Comparison of ENCODE assay signal across 18 cellular contexts in genomic region chrX:112814496-112814895, GRCh38. TPM values are rescaled to one million over a fixed set of nuclear protein-coding genes. Genes with fewer than 3 reads are reported as not detected.
A peak's percentile ranks its signal among the peaks of the same experiment; 100 is the strongest.
DNase-seq lines count a peak whose midpoint lies in the region; TF ChIP-seq lines count a peak whose summit lies in the region.
"Had no signal": no experiment of that assay in that cellular context is flagged by ENCODE, and none has a peak within 500 bp of the region (broad histone marks: within the 10 kb centered on the region; RNA-seq: fewer than 3 reads in every experiment).

No MANE protein-coding gene starts in this region.

- peaks cover 50% of the 10 kb centered on the region for H3K36me3 Mint-ChIP-seq in mesothelial cell of epicardium
- H3K36me3 Mint-ChIP-seq in neural progenitor cell = peaks cover 52% of the 10 kb centered on the region

- H3K27ac Mint-ChIP-seq in mesothelial cell of epicardium (peak overlapping the region; percentile 16), neural progenitor cell (no peak overlapping the region)
- H3K27ac Mint-ChIP-seq: B cell; CD4-positive, alpha-beta T cell; CD8-positive, alpha-beta T cell had no signal

- no peak overlapping the region for H2AFZ ChIP-seq in neural progenitor cell (replicated peaks)
- no peak overlapping the region for H2AFZ ChIP-seq in mesenchymal stem cell (ENCODE audit: low read depth, low read length)

- WGBS in mesenchymal stem cell = no CpG with 5 or more reads among the region's 2 CpGs

- TF ChIP-seq CTCF in mesothelial cell of epicardium (IDR thresholded peaks at IDR 0.05; ENCODE audit: unreplicated experiment) (no peak), neural progenitor cell (IDR thresholded peaks at IDR 0.05) (no peak), GM10266 (IDR thresholded peaks at IDR 0.05; ENCODE audit: control insufficient read depth, insufficient read depth, low read depth, missing control alignments) (no peak)

- DNase-seq in SJCRH30 (peak; percentile 78 to 90), mesothelial cell of epicardium (ENCODE audit: low spot score in 2 of 2, unreplicated experiment in 2 of 2) (no peak), neural progenitor cell (ENCODE audit: low spot score) (peak; percentile 6), mesenchymal stem cell (no peak), GM10266 (ENCODE audit: extremely low spot score) (no peak)
- DNase-seq in activated CD8-positive, alpha-beta memory T cell treated with anti-CD3 and anti-CD28 coated beads for 24 hours = no peak
- DNase-seq: AML-193; Caco-2; Calu3; CD4-positive, alpha-beta T cell; CD8-positive, alpha-beta T cell; DMS79 treated with DMSO at 0.1 percent for 48 hours; GF-D8 had no signal

- H3K9ac ChIP-seq in neural progenitor cell = no peak overlapping the region
- H3K9ac ChIP-seq in mesenchymal stem cell (ENCODE audit: low read length) = no peak overlapping the region
- H3K9ac ChIP-seq: BLaER1 treated with 17β-estradiol and CSF1 and Interleukin-3, amounts not matched to agents 10 nM and 100 nM had no signal

- H3K9me3 ChIP-seq in SJCRH30 (replicated peaks) (no peaks in the 10 kb centered on the region; the same call in 1 of the 2 replicates), neural progenitor cell (ENCODE audit: low read depth) (no peaks in the 10 kb centered on the region), mesenchymal stem cell (ENCODE audit: control insufficient read depth, low read length) (no peaks in the 10 kb centered on the region)
- H3K9me3 ChIP-seq: A549; BLaER1 treated with 17β-estradiol and CSF1 and Interleukin-3, amounts not matched to agents 10 nM and 100 nM; Caco-2 had no signal

- H3K9me3 Mint-ChIP-seq in mesothelial cell of epicardium = no peaks in the 10 kb centered on the region
- no peaks in the 10 kb centered on the region for H3K9me3 Mint-ChIP-seq in neural progenitor cell
- H3K9me3 Mint-ChIP-seq: CD4-positive, alpha-beta T cell; CD8-positive, alpha-beta T cell had no signal

- peaks cover 20% of the 10 kb centered on the region for H3K4me1 ChIP-seq in SJCRH30
- H3K4me1 ChIP-seq in neural progenitor cell = peaks cover 26% of the 10 kb centered on the region
- H3K4me1 ChIP-seq in mesenchymal stem cell (ENCODE audit: control insufficient read depth, insufficient read depth, low read depth, low read length) = peaks cover 14% of the 10 kb centered on the region
- H3K4me1 ChIP-seq: A549; BLaER1 treated with 17β-estradiol and CSF1 and Interleukin-3, amounts not matched to agents 10 nM and 100 nM; Caco-2 had no signal

- H2BK120ac ChIP-seq in mesenchymal stem cell (ENCODE audit: low read depth, low read length) = no peak overlapping the region

- no peaks in the 10 kb centered on the region for H3K79me2 ChIP-seq in neural progenitor cell (ENCODE audit: low read depth)

- H3K4ac ChIP-seq in mesenchymal stem cell (ENCODE audit: low read depth in 1 of 2, low read length in 2 of 2) = no peak overlapping the region

- H2BK15ac ChIP-seq in mesenchymal stem cell (ENCODE audit: low read depth, poor library complexity, severe bottlenecking) = no peak overlapping the region

- peaks cover 8% of the 10 kb centered on the region for H3K36me3 ChIP-seq in SJCRH30
- H3K36me3 ChIP-seq in neural progenitor cell = no peaks in the 10 kb centered on the region
- H3K36me3 ChIP-seq in mesenchymal stem cell (ENCODE audit: control insufficient read depth in 1 of 2, insufficient read depth in 2 of 2, low read depth in 1 of 2, low read length in 2 of 2) = peaks cover 0 to 8% of the 10 kb centered on the region in 2 experiments

- no peak overlapping the region for H3K23ac ChIP-seq in mesenchymal stem cell (ENCODE audit: low read length in 2 of 2)

- no peak overlapping the region for H3K18ac ChIP-seq in mesenchymal stem cell (ENCODE audit: low read depth in 1 of 2, low read length in 2 of 2)

- no peak overlapping the region for H3K14ac ChIP-seq in mesenchymal stem cell (ENCODE audit: low read length in 2 of 2)

- no peak overlapping the region for H2BK12ac ChIP-seq in mesenchymal stem cell (ENCODE audit: low read length in 2 of 2)

- H3K27ac ChIP-seq in SJCRH30 = no peak overlapping the region
- H3K27ac ChIP-seq in neural progenitor cell = no peak overlapping the region
- no peak overlapping the region for H3K27ac ChIP-seq in mesenchymal stem cell (ENCODE audit: low read length, poor library complexity, severe bottlenecking)
- H3K27ac ChIP-seq: 22Rv1; A549; BLaER1 treated with 17β-estradiol and CSF1 and Interleukin-3, amounts not matched to agents 10 nM and 100 nM; C4-2B had no signal

- no peak overlapping the region for H4K91ac ChIP-seq in mesenchymal stem cell (ENCODE audit: low read length)

- peaks cover 2% of the 10 kb centered on the region for H3K79me1 ChIP-seq in mesenchymal stem cell (replicated peaks; ENCODE audit: low read length, poor library complexity, severe bottlenecking)

- H3F3A ChIP-seq in neural progenitor cell (ENCODE audit: low read depth) = no peaks in the 10 kb centered on the region

- H4K20me1 ChIP-seq in neural progenitor cell (ENCODE audit: low read depth) = no peaks in the 10 kb centered on the region

- no peaks in the 10 kb centered on the region for H3K27me3 ChIP-seq in SJCRH30
- H3K27me3 ChIP-seq in neural progenitor cell = no peaks in the 10 kb centered on the region
- peaks cover 0 to 52% of the 10 kb centered on the region in 2 experiments for H3K27me3 ChIP-seq in mesenchymal stem cell (ENCODE audit: control insufficient read depth in 1 of 2, insufficient read depth in 1 of 2, low read length in 2 of 2)

- H4K8ac ChIP-seq in mesenchymal stem cell (ENCODE audit: low read length) = no peak overlapping the region

- H2AK5ac ChIP-seq in mesenchymal stem cell (ENCODE audit: low read length, severe bottlenecking) = no peak overlapping the region

- no peak overlapping the region for H3K4me3 ChIP-seq in SJCRH30
- no peak overlapping the region for H3K4me3 ChIP-seq in neural progenitor cell
- H3K4me3 ChIP-seq in mesenchymal stem cell (ENCODE audit: insufficient read depth in 1 of 2, low read depth in 1 of 2, low read length in 2 of 2) = no peak overlapping the region
- H3K4me3 ChIP-seq: A549; BLaER1 treated with 17β-estradiol and CSF1 and Interleukin-3, amounts not matched to agents 10 nM and 100 nM had no signal

- H3K4me1 Mint-ChIP-seq in mesothelial cell of epicardium (peaks cover 40% of the 10 kb centered on the region), neural progenitor cell (peaks cover 27% of the 10 kb centered on the region)
- H3K4me1 Mint-ChIP-seq: B cell had no signal

- H3K27me3 Mint-ChIP-seq in mesothelial cell of epicardium (ENCODE audit: low read depth) (no peaks in the 10 kb centered on the region), neural progenitor cell (ENCODE audit: insufficient read depth, low read depth) (peaks cover 6% of the 10 kb centered on the region)
- H3K27me3 Mint-ChIP-seq: B cell; CD4-positive, alpha-beta T cell had no signal

- no peak overlapping the region for H2BK5ac ChIP-seq in mesenchymal stem cell (ENCODE audit: low read depth, low read length, poor library complexity, severe bottlenecking)

- H3K4me3 Mint-ChIP-seq in mesothelial cell of epicardium (no peak overlapping the region), neural progenitor cell (no peak overlapping the region)
- H3K4me3 Mint-ChIP-seq: B cell; CD4-positive, alpha-beta T cell; CD8-positive, alpha-beta T cell had no signal

- H3K4me2 ChIP-seq in neural progenitor cell (peak overlapping the region; percentile 31), mesenchymal stem cell (ENCODE audit: low read length, poor library complexity, severe bottlenecking) (no peak overlapping the region)
- H3K4me2 ChIP-seq: A549; BLaER1 treated with 17β-estradiol and CSF1 and Interleukin-3, amounts not matched to agents 10 nM and 100 nM had no signal

RNA-seq across cellular contexts. Expression of gene AMOT, which starts 26.1 kb away (rescaled TPM):
- 42.7 and 43.2 TPM in 2 replicates for total RNA-seq in SJCRH30 (2014; rRNA removed; shearing (Covaris generic))
- total RNA-seq in mesothelial cell of epicardium = 343 to 361 TPM (median 359 TPM) in 3 replicates
- total RNA-seq in neural progenitor cell (ENCODE audit: low replicate concordance) = 3.8 and 7.5 TPM in 2 replicates
- polyA plus RNA-seq in mesenchymal stem cell (2013, experiment 1 of 2) = 3.2 TPM
- 3.6 TPM for polyA plus RNA-seq in mesenchymal stem cell (2013, experiment 2 of 2)

Comparison
In these comparisons a context has a peak if more than half of its experiments do, and no peak if none do; other contexts are left out.
1. DNase-seq: peak in SJCRH30 (2 of 2) and neural progenitor cell (single experiment); none in mesothelial cell of epicardium (0 of 2), activated CD8-positive, alpha-beta memory T cell treated with anti-CD3 and anti-CD28 coated beads for 24 hours (single experiment), mesenchymal stem cell (single experiment) and GM10266 (single experiment).